ENCODE assay signal across 14 cellular contexts in the genomic region with DNA sequence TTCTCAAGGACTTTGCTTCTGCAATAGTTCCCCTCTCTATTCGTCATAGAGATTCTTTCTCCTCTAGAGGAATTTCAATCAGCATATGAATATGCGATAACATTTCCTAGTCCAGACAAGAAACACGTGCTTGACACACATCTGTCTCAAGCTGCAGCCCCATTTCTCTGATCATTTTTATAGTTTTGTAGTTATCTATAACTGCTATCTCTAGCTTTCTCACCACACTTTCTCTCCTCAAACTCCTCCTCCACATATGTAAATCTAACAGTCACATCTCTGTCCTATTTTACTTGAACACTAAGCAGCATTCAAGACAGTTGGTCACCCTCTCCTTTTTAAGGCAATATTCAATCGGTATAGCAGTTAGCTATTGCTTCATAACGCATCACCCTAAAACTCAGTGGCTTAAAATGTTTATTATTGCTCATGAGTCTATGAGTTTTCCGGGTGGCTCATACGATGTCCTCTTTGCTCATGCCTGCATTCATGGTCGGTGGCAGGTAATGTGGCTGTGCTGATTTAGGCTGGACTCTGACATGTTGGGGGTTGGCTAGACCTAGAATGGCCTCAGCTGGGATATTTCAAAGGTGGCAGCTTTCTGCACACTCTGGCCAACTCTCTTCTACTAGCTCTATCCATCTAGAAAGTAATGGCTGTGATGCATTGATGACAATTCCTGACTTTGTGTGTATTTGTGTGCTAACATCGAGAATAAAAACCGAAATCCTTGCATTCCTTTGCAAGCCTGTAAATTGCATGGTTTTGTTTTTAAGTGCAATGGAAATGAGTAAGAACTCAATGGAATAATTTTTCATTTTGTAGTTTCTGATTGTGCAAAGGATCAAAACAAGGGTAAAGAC. TPM values are rescaled to one million over a fixed set of nuclear protein-coding genes. Genes with fewer than 3 reads are reported as not detected.
DNase-seq lines count a peak whose midpoint lies in the region; ATAC-seq, FAIRE-seq and TF ChIP-seq lines count a peak whose summit lies in the region.
"Had no signal": no experiment of that assay in that cellular context is flagged by ENCODE, and none has a peak within 500 bp of the region (broad histone marks: within the 10 kb centered on the region; RNA-seq: fewer than 3 reads in every experiment).

No MANE protein-coding gene starts in this region.

- H3K4me1 Mint-ChIP-seq in T-helper 17 cell: peaks cover 55% of the 10 kb centered on the region
- H3K4me1 Mint-ChIP-seq in naive B cell: peaks cover 18 to 42% (median 42%) of the 10 kb centered on the region in 3 donors

- DNase-seq in GM18507 (ENCODE audit: extremely low spot score, insufficient read length, low read depth) (no peak), T-helper 17 cell (no peak), naive B cell (no peak), HEK293T (ENCODE audit: extremely low spot score) (no peak), NOMO-1 treated with dmso at 0.1 percent for 144 hours (lab: John Stamatoyannopoulos, UW; ENCODE audit: unreplicated experiment) (no peak)
- DNase-seq: DMS79, heart right ventricle, NCI-H1417 treated with DMSO at 0.1 percent for 48 hours, Right ventricle myocardium superior had no signal

- POLR2A ChIA-PET in HEK293T (lab: Yijun Ruan, JAX): no interaction called here

- peak; percentile 42 for FAIRE-seq in GM18507 (lab: Jason Lieb, UNC)

- H3K9me3 Mint-ChIP-seq in naive B cell: no peaks in the 10 kb centered on the region

- H3K36me3 Mint-ChIP-seq in T-helper 17 cell (ENCODE audit: low read depth) (peaks cover 2% of the 10 kb centered on the region), naive B cell (no peaks in the 10 kb centered on the region)

- H3K27me3 Mint-ChIP-seq in T-helper 17 cell (no peaks in the 10 kb centered on the region), naive B cell (no peaks in the 10 kb centered on the region)

- CTCF ChIA-PET in HEK293T (lab: Yijun Ruan, JAX): no interaction called here

- H3K4me3 Mint-ChIP-seq in T-helper 17 cell: peak overlapping the region; percentile 83
- H3K4me3 Mint-ChIP-seq in naive B cell: peak overlapping the region in 4 of 8 donors; percentile 2 to 52 (median 31)

- peak; percentile 11 for ATAC-seq in GM21717 (IDR thresholded peaks at IDR 0.05; ENCODE audit: unreplicated experiment)
- peak; percentile 76 for ATAC-seq in T-helper 17 cell
- no peak for ATAC-seq in naive B cell (ENCODE audit: low read depth in 2 of 2)
- ATAC-seq in GM21619 (IDR thresholded peaks at IDR 0.05; ENCODE audit: unreplicated experiment): no peak
- ATAC-seq: heart right ventricle had no signal

- H3K27ac Mint-ChIP-seq in T-helper 17 cell (peak overlapping the region; percentile 93), naive B cell (peak overlapping the region; percentile 45 to 92 (median 58))

- no peaks in the 10 kb centered on the region for H3K9me3 ChIP-seq in T-helper 17 cell (ENCODE audit: control insufficient read depth, low read length, poor library complexity, severe bottlenecking)
- H3K9me3 ChIP-seq: heart right ventricle had no signal

TF ChIP-seq in HEK293T, 16 proteins besides CTCF, POLR2A, EP300 and RAD21:
- TF ChIP-seq ELF4 (IDR thresholded peaks at IDR 0.05) (no peak), ARNT (IDR thresholded peaks at IDR 0.05) (no peak), FOXK2 (IDR thresholded peaks at IDR 0.05) (no peak), ZNF384 (IDR thresholded peaks at IDR 0.05) (no peak), TARDBP (IDR thresholded peaks at IDR 0.05) (no peak), NFRKB (IDR thresholded peaks at IDR 0.05) (no peak), CTBP1 (IDR thresholded peaks at IDR 0.05; ENCODE audit: borderline replicate concordance) (no peak), BHLHE40 (IDR thresholded peaks at IDR 0.05; ENCODE audit: borderline replicate concordance) (no peak), SP1 (IDR thresholded peaks at IDR 0.05) (no peak), FOXA1 (IDR thresholded peaks at IDR 0.05) (no peak), FOXM1 (IDR thresholded peaks at IDR 0.05; ENCODE audit: borderline replicate concordance) (no peak), SUZ12 (IDR thresholded peaks at IDR 0.05) (no peak), L3MBTL2 (conservative IDR thresholded peaks at IDR 0.05) (no peak)
- TF ChIP-seq, protein P1, sequence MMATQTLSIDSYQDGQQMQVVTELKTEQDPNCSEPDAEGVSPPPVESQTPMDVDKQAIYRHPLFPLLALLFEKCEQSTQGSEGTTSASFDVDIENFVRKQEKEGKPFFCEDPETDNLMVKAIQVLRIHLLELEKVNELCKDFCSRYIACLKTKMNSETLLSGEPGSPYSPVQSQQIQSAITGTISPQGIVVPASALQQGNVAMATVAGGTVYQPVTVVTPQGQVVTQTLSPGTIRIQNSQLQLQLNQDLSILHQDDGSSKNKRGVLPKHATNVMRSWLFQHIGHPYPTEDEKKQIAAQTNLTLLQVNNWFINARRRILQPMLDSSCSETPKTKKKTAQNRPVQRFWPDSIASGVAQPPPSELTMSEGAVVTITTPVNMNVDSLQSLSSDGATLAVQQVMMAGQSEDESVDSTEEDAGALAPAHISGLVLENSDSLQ (IDR thresholded peaks at IDR 0.05): no peak
TF ChIP-seq in HEK293T: peak in this region for 0.

RNA-seq across cellular contexts. Expression of a gene that starts 20.6 kb away (rescaled TPM):
- total RNA-seq in T-helper 17 cell: not detected
- not detected for polyA plus RNA-seq in naive B cell (ENCODE audit: low read depth in 6 of 6)
- total RNA-seq: dermis microvascular lymphatic vessel endothelial cell, heart right ventricle, mononuclear cell, Right ventricle myocardium superior, subcutaneous adipose tissue had no signal
- polyA plus RNA-seq: heart right ventricle had no signal

Comparison
In these comparisons a context has a peak if more than half of its experiments do, and no peak if none do; other contexts are left out.
1. ATAC-seq: peak in GM21717 (single experiment) and T-helper 17 cell (single experiment); none in naive B cell (0 of 2) and GM21619 (single experiment).